In genomic region chr1:99520121-99520520, GRCh38 we compare ENCODE assay signal across 7 cellular contexts.
"Had no signal": no experiment of that assay in that cellular context is flagged by ENCODE, and none has a peak within 500 bp of the region (broad histone marks: within the 10 kb centered on the region; RNA-seq: fewer than 3 reads in every experiment).

No MANE protein-coding gene starts in this region.

- DNase-seq: IMR-90, KBM-7, KG1 had no signal

- H3K27ac ChIP-seq: HL-60 had no signal

- ATAC-seq: K562 had no signal

- H3K4me3 ChIP-seq: K562 had no signal

- H3K27ac Mint-ChIP-seq: IgD-negative memory B cell had no signal

- H3K9me3 Mint-ChIP-seq: IgD-negative memory B cell had no signal

- FAIRE-seq: HTR-8/SVneo, K562 had no signal

- H3K27me3 Mint-ChIP-seq: IgD-negative memory B cell had no signal

- H3K36me3 Mint-ChIP-seq: IgD-negative memory B cell had no signal
